ENCODE assay signal across 9 cellular contexts in the genomic region with DNA sequence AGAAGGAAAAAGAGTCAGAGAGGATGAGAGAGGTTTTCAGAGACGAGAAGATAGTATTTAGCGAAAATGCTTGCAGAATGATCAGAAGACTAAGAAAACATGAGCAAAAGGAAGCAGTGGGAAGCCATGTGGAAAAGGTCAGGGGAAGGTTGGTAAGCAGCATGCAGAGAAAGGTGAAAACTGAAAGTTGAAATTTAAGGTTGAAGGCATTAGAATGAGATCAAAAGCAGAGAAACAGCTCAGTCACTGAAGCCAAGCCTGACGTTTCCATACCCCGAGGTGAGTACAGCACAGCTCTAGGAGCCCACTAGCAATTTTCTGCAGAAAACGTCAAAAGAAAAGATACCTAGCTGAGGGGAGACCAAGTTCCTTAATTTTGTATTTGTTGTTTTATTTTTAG. TPM values are rescaled to one million over a fixed set of nuclear protein-coding genes. Genes with fewer than 3 reads are reported as not detected.
A peak's percentile ranks its signal among the peaks of the same experiment; 100 is the strongest.
DNase-seq lines count a peak whose midpoint lies in the region; ATAC-seq and TF ChIP-seq lines count a peak whose summit lies in the region.
"Had no signal": no experiment of that assay in that cellular context is flagged by ENCODE, and none has a peak within 500 bp of the region (broad histone marks: within the 10 kb centered on the region; RNA-seq: fewer than 3 reads in every experiment).

No MANE protein-coding gene starts in this region.

- DNase-seq in choroid plexus epithelial cell (ENCODE audit: low read depth) (peak; percentile 41), left colon (no peak), kidney tubule cell (ENCODE audit: low spot score) (no peak), NCI-H2227 (lab: John Stamatoyannopoulos, UW; ENCODE audit: unreplicated experiment) (no peak)
- DNase-seq in central memory CD4-positive, alpha-beta T cell = no peak
- DNase-seq: activated CD8-positive, alpha-beta memory T cell treated with anti-CD3 and anti-CD28 coated beads, Interleukin-2, amount 50 U/mL, for 48 hours had no signal

- peak; percentile 81 for ATAC-seq in GM18505 (IDR thresholded peaks at IDR 0.05; ENCODE audit: unreplicated experiment)
- ATAC-seq in GM19467 (IDR thresholded peaks at IDR 0.05; ENCODE audit: unreplicated experiment) = peak; percentile 71
- ATAC-seq in HG03159 (IDR thresholded peaks at IDR 0.05; ENCODE audit: unreplicated experiment) = peak; percentile 63
- ATAC-seq in left colon = no peak

- H3K4me3 ChIP-seq in choroid plexus epithelial cell (ENCODE audit: low read depth, low read length) = peak overlapping the region; percentile 20

- TF ChIP-seq CTCF in choroid plexus epithelial cell (conservative IDR thresholded peaks at IDR 0.05; ENCODE audit: low read depth, low read length) = no peak

- intact Hi-C loops in left colon (cut with DNase I, micrococcal nuclease) = no loop called here

- TF ChIP-seq POLR2A in GM18505 (IDR thresholded peaks at IDR 0.05; ENCODE audit: borderline replicate concordance, extremely low read depth, insufficient read depth, insufficient read length) = no peak

RNA-seq across cellular contexts. Expression of a gene that starts 19.1 kb away (rescaled TPM):
- 10 to 100 TPM; 21.8 to 26.7 TPM for total RNA-seq in left colon
